1 cellular context compared by ENCODE assay signal in the genomic region with DNA sequence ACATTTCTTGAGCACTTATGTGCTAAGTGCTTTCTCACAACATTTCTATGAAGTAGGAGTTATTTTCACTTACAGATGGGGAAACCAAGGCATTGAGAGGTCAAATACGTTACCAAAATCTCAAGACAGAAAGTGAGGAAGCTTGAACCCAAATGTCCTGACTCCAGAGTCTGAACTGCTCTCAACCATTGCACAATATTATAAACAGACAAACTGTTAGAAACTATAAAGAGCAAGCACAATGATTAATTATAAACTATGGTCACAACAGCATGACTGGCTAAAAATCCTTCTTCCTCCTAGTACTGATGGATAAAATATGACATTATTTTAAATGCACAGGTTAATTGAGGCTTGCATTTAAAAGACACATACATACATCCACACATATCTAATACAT.
TF ChIP-seq lines count a peak whose summit lies in the region.

No MANE protein-coding gene starts in this region.

TF ChIP-seq in IMR-90, 13 proteins besides CTCF, POLR2A, EP300 and RAD21 (continued from another document):
- TF ChIP-seq USF2 (IDR thresholded peaks at IDR 0.05; ENCODE audit: low read depth, low read length): no peak
- TF ChIP-seq SMC3 (IDR thresholded peaks at IDR 0.05; ENCODE audit: low read depth, low read length): no peak
- TF ChIP-seq CHD1 (IDR thresholded peaks at IDR 0.05; ENCODE audit: low read depth, low read length): no peak
TF ChIP-seq in IMR-90: peak in this region for 1.
